In the genomic region with DNA sequence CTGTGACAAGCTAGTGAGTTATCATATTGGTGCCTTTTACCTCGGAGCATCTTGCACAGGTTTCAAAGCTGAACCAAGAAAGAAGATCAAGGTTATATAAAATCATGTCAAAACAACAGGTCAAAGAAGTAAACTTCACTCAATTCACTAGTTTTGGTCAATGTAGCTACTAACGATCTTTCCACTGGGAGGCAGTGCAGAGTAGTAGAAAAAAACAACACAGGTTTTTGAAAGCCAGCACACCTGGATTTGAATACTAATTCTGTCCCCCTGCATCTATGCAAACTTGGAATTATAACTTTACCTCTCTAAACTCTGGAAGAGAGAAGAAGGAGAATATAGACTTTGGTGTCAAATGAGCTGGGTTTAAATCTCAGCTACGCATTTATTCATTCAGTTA, we compare ENCODE assay signal across 2 cellular contexts.
TF ChIP-seq lines count a peak whose summit lies in the region.

No MANE protein-coding gene starts in this region.

TF ChIP-seq in HCT116, 20 proteins besides CTCF, POLR2A, EP300 and RAD21:
- TF ChIP-seq TCF7L2 (IDR thresholded peaks at IDR 0.05; ENCODE audit: borderline replicate concordance, extremely low read depth, insufficient read depth, insufficient read length) = no peak
- TF ChIP-seq, protein P1, sequence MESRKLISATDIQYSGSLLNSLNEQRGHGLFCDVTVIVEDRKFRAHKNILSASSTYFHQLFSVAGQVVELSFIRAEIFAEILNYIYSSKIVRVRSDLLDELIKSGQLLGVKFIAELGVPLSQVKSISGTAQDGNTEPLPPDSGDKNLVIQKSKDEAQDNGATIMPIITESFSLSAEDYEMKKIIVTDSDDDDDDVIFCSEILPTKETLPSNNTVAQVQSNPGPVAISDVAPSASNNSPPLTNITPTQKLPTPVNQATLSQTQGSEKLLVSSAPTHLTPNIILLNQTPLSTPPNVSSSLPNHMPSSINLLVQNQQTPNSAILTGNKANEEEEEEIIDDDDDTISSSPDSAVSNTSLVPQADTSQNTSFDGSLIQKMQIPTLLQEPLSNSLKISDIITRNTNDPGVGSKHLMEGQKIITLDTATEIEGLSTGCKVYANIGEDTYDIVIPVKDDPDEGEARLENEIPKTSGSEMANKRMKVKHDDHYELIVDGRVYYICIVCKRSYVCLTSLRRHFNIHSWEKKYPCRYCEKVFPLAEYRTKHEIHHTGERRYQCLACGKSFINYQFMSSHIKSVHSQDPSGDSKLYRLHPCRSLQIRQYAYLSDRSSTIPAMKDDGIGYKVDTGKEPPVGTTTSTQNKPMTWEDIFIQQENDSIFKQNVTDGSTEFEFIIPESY (IDR thresholded peaks at IDR 0.05; ENCODE audit: extremely low read depth, insufficient replicate concordance, low read length) = no peak
- TF ChIP-seq, protein P2, sequence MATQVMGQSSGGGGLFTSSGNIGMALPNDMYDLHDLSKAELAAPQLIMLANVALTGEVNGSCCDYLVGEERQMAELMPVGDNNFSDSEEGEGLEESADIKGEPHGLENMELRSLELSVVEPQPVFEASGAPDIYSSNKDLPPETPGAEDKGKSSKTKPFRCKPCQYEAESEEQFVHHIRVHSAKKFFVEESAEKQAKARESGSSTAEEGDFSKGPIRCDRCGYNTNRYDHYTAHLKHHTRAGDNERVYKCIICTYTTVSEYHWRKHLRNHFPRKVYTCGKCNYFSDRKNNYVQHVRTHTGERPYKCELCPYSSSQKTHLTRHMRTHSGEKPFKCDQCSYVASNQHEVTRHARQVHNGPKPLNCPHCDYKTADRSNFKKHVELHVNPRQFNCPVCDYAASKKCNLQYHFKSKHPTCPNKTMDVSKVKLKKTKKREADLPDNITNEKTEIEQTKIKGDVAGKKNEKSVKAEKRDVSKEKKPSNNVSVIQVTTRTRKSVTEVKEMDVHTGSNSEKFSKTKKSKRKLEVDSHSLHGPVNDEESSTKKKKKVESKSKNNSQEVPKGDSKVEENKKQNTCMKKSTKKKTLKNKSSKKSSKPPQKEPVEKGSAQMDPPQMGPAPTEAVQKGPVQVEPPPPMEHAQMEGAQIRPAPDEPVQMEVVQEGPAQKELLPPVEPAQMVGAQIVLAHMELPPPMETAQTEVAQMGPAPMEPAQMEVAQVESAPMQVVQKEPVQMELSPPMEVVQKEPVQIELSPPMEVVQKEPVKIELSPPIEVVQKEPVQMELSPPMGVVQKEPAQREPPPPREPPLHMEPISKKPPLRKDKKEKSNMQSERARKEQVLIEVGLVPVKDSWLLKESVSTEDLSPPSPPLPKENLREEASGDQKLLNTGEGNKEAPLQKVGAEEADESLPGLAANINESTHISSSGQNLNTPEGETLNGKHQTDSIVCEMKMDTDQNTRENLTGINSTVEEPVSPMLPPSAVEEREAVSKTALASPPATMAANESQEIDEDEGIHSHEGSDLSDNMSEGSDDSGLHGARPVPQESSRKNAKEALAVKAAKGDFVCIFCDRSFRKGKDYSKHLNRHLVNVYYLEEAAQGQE (IDR thresholded peaks at IDR 0.05; ENCODE audit: low read depth) = no peak
- no peak for TF ChIP-seq SRF (IDR thresholded peaks at IDR 0.05; ENCODE audit: low read depth)
- no peak for TF ChIP-seq CEBPB (IDR thresholded peaks at IDR 0.05; ENCODE audit: low read depth)
- TF ChIP-seq JUND (IDR thresholded peaks at IDR 0.05) = no peak
- TF ChIP-seq YY1 (IDR thresholded peaks at IDR 0.05; ENCODE audit: extremely low read depth, insufficient replicate concordance, low read depth, low read length) = no peak
- no peak for TF ChIP-seq SP1 (IDR thresholded peaks at IDR 0.05; ENCODE audit: low read depth)
- no peak for TF ChIP-seq ELF1 (IDR thresholded peaks at IDR 0.05; ENCODE audit: borderline replicate concordance, low read depth)
- TF ChIP-seq CBX3 (IDR thresholded peaks at IDR 0.05; ENCODE audit: low read depth) = no peak
- no peak for TF ChIP-seq POLR2AphosphoS5 (IDR thresholded peaks at IDR 0.05; ENCODE audit: low read depth, low read length)
- TF ChIP-seq, protein P3, sequence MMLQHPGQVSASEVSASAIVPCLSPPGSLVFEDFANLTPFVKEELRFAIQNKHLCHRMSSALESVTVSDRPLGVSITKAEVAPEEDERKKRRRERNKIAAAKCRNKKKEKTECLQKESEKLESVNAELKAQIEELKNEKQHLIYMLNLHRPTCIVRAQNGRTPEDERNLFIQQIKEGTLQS (IDR thresholded peaks at IDR 0.05) = no peak
- no peak for TF ChIP-seq FOSL1 (IDR thresholded peaks at IDR 0.05; ENCODE audit: low read depth)
- TF ChIP-seq, protein P4, sequence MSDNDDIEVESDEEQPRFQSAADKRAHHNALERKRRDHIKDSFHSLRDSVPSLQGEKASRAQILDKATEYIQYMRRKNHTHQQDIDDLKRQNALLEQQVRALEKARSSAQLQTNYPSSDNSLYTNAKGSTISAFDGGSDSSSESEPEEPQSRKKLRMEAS (IDR thresholded peaks at IDR 0.05) = no peak

TF ChIP-seq in GM12878, 131 proteins besides CTCF, POLR2A, EP300 and RAD21:
- peak; percentile 54; the same call in 1 of the 2 replicates for TF ChIP-seq SMC3 (IDR thresholded peaks at IDR 0.05; ENCODE audit: borderline replicate concordance, low read length)
- no peak for TF ChIP-seq IKZF1 (conservative IDR thresholded peaks at IDR 0.05)
- TF ChIP-seq SP1 (IDR thresholded peaks at IDR 0.05; ENCODE audit: low read depth, low read length) = no peak
- no peak for TF ChIP-seq HDAC2 (IDR thresholded peaks at IDR 0.05)
- no peak for TF ChIP-seq TCF12 (IDR thresholded peaks at IDR 0.05; ENCODE audit: low read depth, low read length)
- TF ChIP-seq CBFB (IDR thresholded peaks at IDR 0.05; ENCODE audit: low read depth) = no peak
- TF ChIP-seq, protein P5, sequence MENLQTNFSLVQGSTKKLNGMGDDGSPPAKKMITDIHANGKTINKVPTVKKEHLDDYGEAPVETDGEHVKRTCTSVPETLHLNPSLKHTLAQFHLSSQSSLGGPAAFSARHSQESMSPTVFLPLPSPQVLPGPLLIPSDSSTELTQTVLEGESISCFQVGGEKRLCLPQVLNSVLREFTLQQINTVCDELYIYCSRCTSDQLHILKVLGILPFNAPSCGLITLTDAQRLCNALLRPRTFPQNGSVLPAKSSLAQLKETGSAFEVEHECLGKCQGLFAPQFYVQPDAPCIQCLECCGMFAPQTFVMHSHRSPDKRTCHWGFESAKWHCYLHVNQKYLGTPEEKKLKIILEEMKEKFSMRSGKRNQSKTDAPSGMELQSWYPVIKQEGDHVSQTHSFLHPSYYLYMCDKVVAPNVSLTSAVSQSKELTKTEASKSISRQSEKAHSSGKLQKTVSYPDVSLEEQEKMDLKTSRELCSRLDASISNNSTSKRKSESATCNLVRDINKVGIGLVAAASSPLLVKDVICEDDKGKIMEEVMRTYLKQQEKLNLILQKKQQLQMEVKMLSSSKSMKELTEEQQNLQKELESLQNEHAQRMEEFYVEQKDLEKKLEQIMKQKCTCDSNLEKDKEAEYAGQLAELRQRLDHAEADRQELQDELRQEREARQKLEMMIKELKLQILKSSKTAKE (IDR thresholded peaks at IDR 0.05; ENCODE audit: low read depth, poor library complexity, severe bottlenecking) = no peak
- TF ChIP-seq, protein P6, sequence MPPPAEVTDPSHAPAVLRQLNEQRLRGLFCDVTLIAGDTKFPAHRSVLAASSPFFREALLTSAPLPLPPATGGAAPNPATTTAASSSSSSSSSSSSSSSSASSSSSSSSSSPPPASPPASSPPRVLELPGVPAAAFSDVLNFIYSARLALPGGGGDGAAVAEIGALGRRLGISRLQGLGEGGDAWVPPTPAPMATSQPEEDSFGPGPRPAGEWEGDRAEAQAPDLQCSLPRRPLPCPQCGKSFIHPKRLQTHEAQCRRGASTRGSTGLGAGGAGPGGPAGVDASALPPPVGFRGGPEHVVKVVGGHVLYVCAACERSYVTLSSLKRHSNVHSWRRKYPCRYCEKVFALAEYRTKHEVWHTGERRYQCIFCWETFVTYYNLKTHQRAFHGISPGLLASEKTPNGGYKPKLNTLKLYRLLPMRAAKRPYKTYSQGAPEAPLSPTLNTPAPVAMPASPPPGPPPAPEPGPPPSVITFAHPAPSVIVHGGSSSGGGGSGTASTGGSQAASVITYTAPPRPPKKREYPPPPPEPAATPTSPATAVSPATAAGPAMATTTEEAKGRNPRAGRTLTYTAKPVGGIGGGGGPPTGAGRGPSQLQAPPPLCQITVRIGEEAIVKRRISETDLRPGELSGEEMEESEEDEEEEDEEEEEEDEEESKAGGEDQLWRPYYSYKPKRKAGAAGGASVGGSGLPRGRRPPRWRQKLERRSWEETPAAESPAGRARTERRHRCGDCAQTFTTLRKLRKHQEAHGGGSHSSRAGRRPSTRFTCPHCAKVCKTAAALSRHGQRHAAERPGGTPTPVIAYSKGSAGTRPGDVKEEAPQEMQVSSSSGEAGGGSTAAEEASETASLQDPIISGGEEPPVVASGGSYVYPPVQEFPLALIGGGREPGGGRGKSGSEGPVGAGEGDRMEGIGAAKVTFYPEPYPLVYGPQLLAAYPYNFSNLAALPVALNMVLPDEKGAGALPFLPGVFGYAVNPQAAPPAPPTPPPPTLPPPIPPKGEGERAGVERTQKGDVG (CRISPR knock-in tag; IDR thresholded peaks at IDR 0.05) = no peak
